8 cellular contexts compared by ENCODE assay signal in genomic region chr7:102425639-102426267, GRCh38. TPM values are rescaled to one million over a fixed set of nuclear protein-coding genes. Genes with fewer than 3 reads are reported as not detected.
DNase-seq lines count a peak whose midpoint lies in the region; ATAC-seq, FAIRE-seq and TF ChIP-seq lines count a peak whose summit lies in the region.

No MANE protein-coding gene starts in this region.

- no peaks in the 10 kb centered on the region for H3K79me2 ChIP-seq in H9 (ENCODE audit: insufficient read depth, low read length)
- H3K79me2 ChIP-seq in HepG2 (ENCODE audit: insufficient read depth, low read length), result no peaks in the 10 kb centered on the region

- peaks cover 4% of the 10 kb centered on the region for H3K27me3 Mint-ChIP-seq in H9 (ENCODE audit: low read depth)

- H3K9me3 Mint-ChIP-seq in H9, result no peaks in the 10 kb centered on the region

- peaks cover 17 to 50% (median 38%) of the 10 kb centered on the region in 3 experiments for H3K36me3 Mint-ChIP-seq in H9 (ENCODE audit: insufficient read depth in 1 of 3, low read depth in 3 of 3)

- CTCF ChIA-PET in HepG2 (lab: Yijun Ruan, JAX; ENCODE audit: low intra/inter-chr PET ratio, low total read pairs), result no interaction called here

- no peak overlapping the region for H3K56ac ChIP-seq in H9 (ENCODE audit: insufficient read length, low read depth, low read length)

- WGBS in H9 (ENCODE audit: extremely low coverage, insufficient read length, low lambda C conversion rate), result no CpG with 5 or more reads among the region's 25 CpGs
- WGBS in HepG2 (ENCODE audit: low lambda C conversion rate), result 95% methylated on average over 14 of the region's 25 CpGs

- no peak overlapping the region for H3K18ac ChIP-seq in H9 (ENCODE audit: insufficient read length, low read depth, low read length)

- H4K91ac ChIP-seq in H9 (ENCODE audit: insufficient read length, low read depth, low read length), result no peak overlapping the region

- no peaks in the 10 kb centered on the region for H3K4me1 ChIP-seq in H9 (ENCODE audit: insufficient read depth, low read length)
- H3K4me1 ChIP-seq in HepG2 (ENCODE audit: insufficient read depth, low read length), result no peaks in the 10 kb centered on the region
- no peaks in the 10 kb centered on the region for H3K4me1 ChIP-seq in foreskin keratinocyte

- H3K27ac ChIP-seq in H9 (ENCODE audit: insufficient read length, low read depth, low read length), result no peak overlapping the region
- H3K27ac ChIP-seq in HepG2 (ENCODE audit: extremely low read length, insufficient read depth, low read length), result no peak overlapping the region
- no peak overlapping the region for H3K27ac ChIP-seq in foreskin keratinocyte

- H3K4me2 ChIP-seq in H9 (ENCODE audit: insufficient read depth, insufficient read length, low read length), result no peak overlapping the region
- no peak overlapping the region for H3K4me2 ChIP-seq in HepG2 (ENCODE audit: low read depth, low read length)

- H3K9ac ChIP-seq in H9 (ENCODE audit: extremely low read depth, insufficient read length, low read length) (no peak overlapping the region), HepG2 (ENCODE audit: insufficient read depth, low read depth, low read length) (no peak overlapping the region)

- ATAC-seq in HepG2 (no peak), foreskin keratinocyte (no peak)

- no peak for TF ChIP-seq RAD21 in HepG2 (CRISPR knock-in tag; IDR thresholded peaks at IDR 0.05)

- H3K27me3 ChIP-seq in H9 (ENCODE audit: insufficient read depth, low read length) (no peaks in the 10 kb centered on the region), HepG2 (ENCODE audit: control insufficient read depth in 1 of 2, insufficient read depth in 2 of 2, low read length in 2 of 2) (no peaks in the 10 kb centered on the region), foreskin keratinocyte (no peaks in the 10 kb centered on the region)

- H3K79me1 ChIP-seq in H9 (ENCODE audit: insufficient read depth, low read depth, low read length, poor library complexity, severe bottlenecking), result no peaks in the 10 kb centered on the region

- H3K27ac Mint-ChIP-seq in H9, result no peak overlapping the region; a peak in 2 of 7 replicates

- TF ChIP-seq CTCF in GM12865 (IDR thresholded peaks at IDR 0.05; ENCODE audit: insufficient read depth, low read depth, low read length, missing control alignments), result no peak
- no peak for TF ChIP-seq CTCF in H9 (conservative IDR thresholded peaks at IDR 0.05)
- no peak for TF ChIP-seq CTCF in HepG2 (CRISPR knock-in tag; IDR thresholded peaks at IDR 0.05)
- TF ChIP-seq CTCF in foreskin keratinocyte (conservative IDR thresholded peaks at IDR 0.05), result no peak

- H4K8ac ChIP-seq in H9 (replicated peaks; ENCODE audit: insufficient read length, low read depth, low read length), result no peak overlapping the region

- POLR2A ChIA-PET in HepG2 (lab: Yijun Ruan, JAX), result no interaction called here

- H3K9me3 ChIP-seq in H9 (ENCODE audit: control insufficient read depth, low read depth, low read length) (no peaks in the 10 kb centered on the region), HepG2 (ENCODE audit: low read length) (no peaks in the 10 kb centered on the region)

- TF ChIP-seq POLR2A in HepG2 (IDR thresholded peaks at IDR 0.05; ENCODE audit: insufficient read depth in 1 of 2, low read depth in 2 of 2, low read length in 2 of 2), result no peak

- DNase-seq in GM12865 (ENCODE audit: low read depth), result peak; percentile 97
- peak; percentile 54 for DNase-seq in H9
- peak; percentile 82 for DNase-seq in NOMO-1 treated with DMSO at 0.1 percent for 48 hours (lab: John Stamatoyannopoulos, UW; ENCODE audit: unreplicated experiment)
- peak; percentile 94 for DNase-seq in activated effector memory CD4-positive, alpha-beta T cell treated with anti-CD3 and anti-CD28 coated beads, Interleukin-2, amount 50 U/mL, for 16 hours
- DNase-seq in HepG2 (ENCODE audit: low spot score), result no peak
- peak; percentile 74 to 76 for DNase-seq in stimulated activated CD8-positive, alpha-beta memory T cell treated with anti-CD3 and anti-CD28 coated beads, Interleukin-2, amount 100 ng/mL, for 48 hours (ENCODE audit: low read depth in 2 of 2)
- DNase-seq in A172 (ENCODE audit: low spot score), result no peak
- no peak for DNase-seq in foreskin keratinocyte

- no peak overlapping the region for H3T11ph ChIP-seq in H9 (ENCODE audit: low read length)

- H3K4ac ChIP-seq in H9 (ENCODE audit: low read depth, low read length), result no peak overlapping the region

- peak overlapping the region; percentile 65 for H3K4me3 ChIP-seq in GM12865 (ENCODE audit: low read depth, low read length)
- H3K4me3 ChIP-seq in HepG2 (replicated peaks in 1 of 3; ENCODE audit: insufficient read depth in 1 of 3, low read depth in 2 of 3, low read length in 3 of 3), result no peak overlapping the region

- no peak overlapping the region for H2BK20ac ChIP-seq in H9 (ENCODE audit: low read depth, low read length, poor library complexity, severe bottlenecking)

- TF ChIP-seq EP300 in HepG2 (IDR thresholded peaks at IDR 0.05; ENCODE audit: low read depth in 2 of 2, low read length in 2 of 2) (no peak), HepG2 (CRISPR knock-in tag; IDR thresholded peaks at IDR 0.05; ENCODE audit: borderline replicate concordance) (no peak)

- H2BK120ac ChIP-seq in H9 (ENCODE audit: low read depth, low read length, poor library complexity, severe bottlenecking), result no peak overlapping the region

- H3K36me3 ChIP-seq in HepG2 (replicated peaks in 1 of 2; ENCODE audit: control insufficient read depth in 1 of 2, insufficient read depth in 2 of 2, low read length in 2 of 2), result peaks cover 22 to 52% of the 10 kb centered on the region in 2 experiments; a peak in 4 of 5 replicates

- no peak overlapping the region for H4K5ac ChIP-seq in H9 (ENCODE audit: insufficient read length, low read depth, low read length)

- no peak overlapping the region for H2BK12ac ChIP-seq in H9 (ENCODE audit: insufficient read length, low read depth, low read length)

- intact Hi-C loops in HepG2 (cut with micrococcal nuclease; ENCODE audit: unreplicated experiment), result no loop called here

- no peak overlapping the region for H2AK5ac ChIP-seq in H9 (ENCODE audit: insufficient read length, low read length)

- peaks cover 12 to 17% of the 10 kb centered on the region in 2 experiments for H3K4me1 Mint-ChIP-seq in H9

- H2BK15ac ChIP-seq in H9 (ENCODE audit: low read depth, low read length), result no peak overlapping the region

- H3K14ac ChIP-seq in H9 (ENCODE audit: insufficient read depth, low read length), result no peak overlapping the region

- in situ Hi-C loops in HepG2 (cut with HindIII; ENCODE audit: extremely low pct_ligation_motif_present, low pct_unique_long_range_greater_than_20kb), result no loop called here

- TSS peak; percentile 51 for BruUV-seq in HepG2 (replicated peaks; lab: Mats Ljungman, UMichigan)

- H4K20me1 ChIP-seq in H9 (ENCODE audit: control insufficient read depth, insufficient read depth, insufficient read length) (no peaks in the 10 kb centered on the region), HepG2 (ENCODE audit: insufficient read depth, low read length) (no peaks in the 10 kb centered on the region)

- no peak for FAIRE-seq in HepG2 (lab: Jason Lieb, UNC)

- H3K23me2 ChIP-seq in H9 (ENCODE audit: insufficient read length, low read depth, low read length, poor library complexity, severe bottlenecking), result no peaks in the 10 kb centered on the region

- H3K4me3 Mint-ChIP-seq in H9, result no peak overlapping the region

- H2BK5ac ChIP-seq in H9 (ENCODE audit: insufficient read length, low read length), result no peak overlapping the region

- H3K23ac ChIP-seq in H9 (ENCODE audit: insufficient read length, low read depth, low read length), result no peak overlapping the region

- H2AFZ ChIP-seq in H9 (ENCODE audit: low read length) (no peak overlapping the region), HepG2 (ENCODE audit: low read length) (no peak overlapping the region)

RNA-seq across cellular contexts. Expression of gene ORAI2, which starts 7.6 kb away (rescaled TPM):
- total RNA-seq in H9 (2021) (26.6 and 26.7 TPM in 2 replicates), HepG2 (2016; rRNA removed; fragmentation: Illumina TruSeq; extraction: Trizol) (6.0 and 6.1 TPM in 2 replicates), foreskin keratinocyte (5.6 and 7.5 TPM in 2 replicates)
- 2.1 and 3.0 TPM in 2 replicates for total RNA-seq in HepG2 (2016; cell fraction: cytosol; rRNA removed; fragmentation: Illumina TruSeq; extraction: Trizol; ENCODE audit: low read depth)
- total RNA-seq in HepG2 (2016; cell fraction: insoluble cytoplasmic fraction; rRNA removed; fragmentation: Illumina TruSeq; extraction: Trizol), result 3.2 and 5.4 TPM in 2 replicates
- total RNA-seq in HepG2 (2016; cell fraction: membrane; rRNA removed; fragmentation: Illumina TruSeq; extraction: Trizol), result 6.5 and 8.2 TPM in 2 replicates
- 2.8 and 3.3 TPM in 2 replicates for total RNA-seq in HepG2 (2016; cell fraction: nucleus; rRNA removed; fragmentation: Illumina TruSeq; extraction: Trizol)
- polyA plus RNA-seq in HepG2 (2011; rRNA removed) (3.0 and 5.6 TPM in 2 replicates), foreskin keratinocyte (3.1 and 3.8 TPM in 2 replicates)
- polyA plus RNA-seq in HepG2 (2011; cell fraction: cytosol; rRNA removed), result 4.7 and 7.5 TPM in 2 replicates
- 4.1 and 5.2 TPM in 2 replicates for polyA plus RNA-seq in HepG2 (2011; cell fraction: nucleus; rRNA removed)
- 2.1 and 3.0 TPM in 2 replicates for polyA plus RNA-seq in HepG2 (2012)
- polyA plus RNA-seq in HepG2 (2016; cell fraction: cytosol; fragmentation: Illumina TruSeq; extraction: Trizol; ENCODE audit: low read depth), result 3.6 and 4.2 TPM in 2 replicates
- 4.2 and 4.4 TPM in 2 replicates for polyA plus RNA-seq in HepG2 (2016; cell fraction: insoluble cytoplasmic fraction; fragmentation: Illumina TruSeq; extraction: Trizol; ENCODE audit: low read depth)
- polyA plus RNA-seq in HepG2 (2016; cell fraction: membrane; fragmentation: Illumina TruSeq; extraction: Trizol; ENCODE audit: low read depth), result 7.2 and 7.3 TPM in 2 replicates
- polyA plus RNA-seq in HepG2 (2016; cell fraction: nucleus; fragmentation: Illumina TruSeq; extraction: Trizol; ENCODE audit: insufficient read depth, low read depth), result 3.2 and 3.6 TPM in 2 replicates
- 17.1 and 29.8 TPM in 2 replicates for polyA minus RNA-seq in HepG2 (2011; rRNA and poly(A)+ RNA removed; ENCODE audit: low replicate concordance)
- 3.8 and 4.9 TPM in 2 replicates for polyA minus RNA-seq in HepG2 (2011; cell fraction: cytosol; rRNA and poly(A)+ RNA removed)
- 1.7 and 3.0 TPM in 2 replicates for polyA minus RNA-seq in HepG2 (2011; cell fraction: nucleus; rRNA and poly(A)+ RNA removed)
- total RNA-seq in A172 (2014; rRNA removed; shearing (Covaris generic)), result 67.6 and 77.9 TPM in 2 replicates

RNA-seq across cellular contexts. Expression of gene PRKRIP1, which starts 29.6 kb away (rescaled TPM):
- total RNA-seq in H9 (2021) (36.0 and 38.8 TPM in 2 replicates), HepG2 (2016; rRNA removed; fragmentation: Illumina TruSeq; extraction: Trizol) (13.2 and 16.8 TPM in 2 replicates), foreskin keratinocyte (14.2 and 14.5 TPM in 2 replicates)
- 6.5 and 6.6 TPM in 2 replicates for total RNA-seq in HepG2 (2016; cell fraction: cytosol; rRNA removed; fragmentation: Illumina TruSeq; extraction: Trizol; ENCODE audit: low read depth)
- total RNA-seq in HepG2 (2016; cell fraction: insoluble cytoplasmic fraction; rRNA removed; fragmentation: Illumina TruSeq; extraction: Trizol), result 12.1 and 15.9 TPM in 2 replicates
- total RNA-seq in HepG2 (2016; cell fraction: membrane; rRNA removed; fragmentation: Illumina TruSeq; extraction: Trizol), result 7.9 and 8.7 TPM in 2 replicates
- 11.8 and 15.0 TPM in 2 replicates for total RNA-seq in HepG2 (2016; cell fraction: nucleus; rRNA removed; fragmentation: Illumina TruSeq; extraction: Trizol)
- polyA plus RNA-seq in HepG2 (2011; rRNA removed) (13.2 and 16.4 TPM in 2 replicates), foreskin keratinocyte (18.5 and 18.8 TPM in 2 replicates)
- polyA plus RNA-seq in HepG2 (2011; cell fraction: cytosol; rRNA removed), result 10.2 and 11.6 TPM in 2 replicates
- 65.4 and 70.0 TPM in 2 replicates for polyA plus RNA-seq in HepG2 (2011; cell fraction: nucleus; rRNA removed)
- 14.2 and 15.7 TPM in 2 replicates for polyA plus RNA-seq in HepG2 (2012)
- polyA plus RNA-seq in HepG2 (2016; cell fraction: cytosol; fragmentation: Illumina TruSeq; extraction: Trizol; ENCODE audit: low read depth), result 4.3 and 5.8 TPM in 2 replicates
- polyA plus RNA-seq in HepG2 (2016; cell fraction: insoluble cytoplasmic fraction; fragmentation: Illumina TruSeq; extraction: Trizol; ENCODE audit: low read depth), result 15.0 TPM in 2 replicates
- 6.4 and 7.8 TPM in 2 replicates for polyA plus RNA-seq in HepG2 (2016; cell fraction: membrane; fragmentation: Illumina TruSeq; extraction: Trizol; ENCODE audit: low read depth)
- polyA plus RNA-seq in HepG2 (2016; cell fraction: nucleus; fragmentation: Illumina TruSeq; extraction: Trizol; ENCODE audit: insufficient read depth, low read depth), result 40.8 and 41.7 TPM in 2 replicates
- 6.2 and 6.6 TPM in 2 replicates for polyA minus RNA-seq in HepG2 (2011; rRNA and poly(A)+ RNA removed; ENCODE audit: low replicate concordance)
- polyA minus RNA-seq in HepG2 (2011; cell fraction: cytosol; rRNA and poly(A)+ RNA removed), result 3.4 and 4.0 TPM in 2 replicates
- 14.5 and 17.1 TPM in 2 replicates for polyA minus RNA-seq in HepG2 (2011; cell fraction: nucleus; rRNA and poly(A)+ RNA removed)
- 27.1 and 33.5 TPM in 2 replicates for total RNA-seq in A172 (2014; rRNA removed; shearing (Covaris generic))

RNA-seq across cellular contexts. Expression of gene ALKBH4, which starts 38.9 kb away (rescaled TPM):
- 23.9 and 24.2 TPM in 2 replicates for total RNA-seq in H9 (2021)
- total RNA-seq in HepG2 (2016; rRNA removed; fragmentation: Illumina TruSeq; extraction: Trizol), result 8.7 and 8.8 TPM in 2 replicates
- 2.1 and 2.5 TPM in 2 replicates for total RNA-seq in HepG2 (2016; cell fraction: cytosol; rRNA removed; fragmentation: Illumina TruSeq; extraction: Trizol; ENCODE audit: low read depth)
- 6.9 and 9.3 TPM in 2 replicates for total RNA-seq in HepG2 (2016; cell fraction: insoluble cytoplasmic fraction; rRNA removed; fragmentation: Illumina TruSeq; extraction: Trizol)
- total RNA-seq in HepG2 (2016; cell fraction: membrane; rRNA removed; fragmentation: Illumina TruSeq; extraction: Trizol), result 6.9 and 7.4 TPM in 2 replicates
- 3.8 and 3.9 TPM in 2 replicates for total RNA-seq in HepG2 (2016; cell fraction: nucleus; rRNA removed; fragmentation: Illumina TruSeq; extraction: Trizol)
- 2.6 and 3.4 TPM in 2 replicates for polyA plus RNA-seq in HepG2 (2011; rRNA removed)
- polyA plus RNA-seq in HepG2 (2011; cell fraction: cytosol; rRNA removed), result 3.1 and 5.0 TPM in 2 replicates
- polyA plus RNA-seq in HepG2 (2011; cell fraction: nucleus; rRNA removed), result 3.8 and 3.9 TPM in 2 replicates
- polyA plus RNA-seq in HepG2 (2012), result 3.5 and 3.6 TPM in 2 replicates
- 2.2 and 2.6 TPM in 2 replicates for polyA plus RNA-seq in HepG2 (2016; cell fraction: cytosol; fragmentation: Illumina TruSeq; extraction: Trizol; ENCODE audit: low read depth)
- polyA plus RNA-seq in HepG2 (2016; cell fraction: insoluble cytoplasmic fraction; fragmentation: Illumina TruSeq; extraction: Trizol; ENCODE audit: low read depth), result 7.8 and 9.2 TPM in 2 replicates
- 4.0 and 4.1 TPM in 2 replicates for polyA plus RNA-seq in HepG2 (2016; cell fraction: membrane; fragmentation: Illumina TruSeq; extraction: Trizol; ENCODE audit: low read depth)
- 6.3 and 7.8 TPM in 2 replicates for polyA plus RNA-seq in HepG2 (2016; cell fraction: nucleus; fragmentation: Illumina TruSeq; extraction: Trizol; ENCODE audit: insufficient read depth, low read depth)
- polyA minus RNA-seq in HepG2 (2011; rRNA and poly(A)+ RNA removed; ENCODE audit: low replicate concordance), result 3.9 and 4.8 TPM in 2 replicates
- polyA minus RNA-seq in HepG2 (2011; cell fraction: cytosol; rRNA and poly(A)+ RNA removed), result 1.2 and 2.4 TPM in 2 replicates
- polyA minus RNA-seq in HepG2 (2011; cell fraction: nucleus; rRNA and poly(A)+ RNA removed), result 3.6 and 5.1 TPM in 2 replicates
- total RNA-seq in A172 (2014; rRNA removed; shearing (Covaris generic)), result 15.3 and 20.8 TPM in 2 replicates
- total RNA-seq in foreskin keratinocyte, result 9.6 and 9.9 TPM in 2 replicates
- polyA plus RNA-seq in foreskin keratinocyte, result 11.8 and 12.2 TPM in 2 replicates

RNA-seq across cellular contexts. Expression of gene LRWD1, which starts 39.0 kb away (rescaled TPM):
- 33.1 and 35.1 TPM in 2 replicates for total RNA-seq in H9 (2021)
- total RNA-seq in HepG2 (2016; rRNA removed; fragmentation: Illumina TruSeq; extraction: Trizol), result 14.5 and 16.3 TPM in 2 replicates
- 6.5 and 7.5 TPM in 2 replicates for total RNA-seq in HepG2 (2016; cell fraction: cytosol; rRNA removed; fragmentation: Illumina TruSeq; extraction: Trizol; ENCODE audit: low read depth)
- total RNA-seq in HepG2 (2016; cell fraction: insoluble cytoplasmic fraction; rRNA removed; fragmentation: Illumina TruSeq; extraction: Trizol), result 14.1 and 16.9 TPM in 2 replicates
- total RNA-seq in HepG2 (2016; cell fraction: membrane; rRNA removed; fragmentation: Illumina TruSeq; extraction: Trizol), result 9.7 and 10.1 TPM in 2 replicates
- total RNA-seq in HepG2 (2016; cell fraction: nucleus; rRNA removed; fragmentation: Illumina TruSeq; extraction: Trizol), result 10.3 and 12.9 TPM in 2 replicates
- polyA plus RNA-seq in HepG2 (2011; rRNA removed), result 8.5 and 12.7 TPM in 2 replicates
- 7.5 and 11.4 TPM in 2 replicates for polyA plus RNA-seq in HepG2 (2011; cell fraction: cytosol; rRNA removed)
- 30.8 and 31.0 TPM in 2 replicates for polyA plus RNA-seq in HepG2 (2011; cell fraction: nucleus; rRNA removed)
- polyA plus RNA-seq in HepG2 (2012), result 4.2 and 6.2 TPM in 2 replicates
- polyA plus RNA-seq in HepG2 (2016; cell fraction: cytosol; fragmentation: Illumina TruSeq; extraction: Trizol; ENCODE audit: low read depth), result 4.2 and 4.7 TPM in 2 replicates
- 13.6 and 16.5 TPM in 2 replicates for polyA plus RNA-seq in HepG2 (2016; cell fraction: insoluble cytoplasmic fraction; fragmentation: Illumina TruSeq; extraction: Trizol; ENCODE audit: low read depth)
- polyA plus RNA-seq in HepG2 (2016; cell fraction: membrane; fragmentation: Illumina TruSeq; extraction: Trizol; ENCODE audit: low read depth), result 5.9 TPM in 2 replicates
- polyA plus RNA-seq in HepG2 (2016; cell fraction: nucleus; fragmentation: Illumina TruSeq; extraction: Trizol; ENCODE audit: insufficient read depth, low read depth), result 19.3 and 20.0 TPM in 2 replicates
- polyA minus RNA-seq in HepG2 (2011; rRNA and poly(A)+ RNA removed; ENCODE audit: low replicate concordance), result 17.3 and 19.5 TPM in 2 replicates
- polyA minus RNA-seq in HepG2 (2011; cell fraction: cytosol; rRNA and poly(A)+ RNA removed), result 6.9 and 9.8 TPM in 2 replicates
- 4.5 and 6.4 TPM in 2 replicates for polyA minus RNA-seq in HepG2 (2011; cell fraction: nucleus; rRNA and poly(A)+ RNA removed)
- total RNA-seq in A172 (2014; rRNA removed; shearing (Covaris generic)), result 43.6 and 52.0 TPM in 2 replicates
- total RNA-seq in foreskin keratinocyte, result 23.3 and 25.0 TPM in 2 replicates
- 22.1 and 24.7 TPM in 2 replicates for polyA plus RNA-seq in foreskin keratinocyte

RNA-seq across cellular contexts. Expression of gene POLR2J, which starts 53.0 kb away (rescaled TPM):
- total RNA-seq in H9 (2021), result 52.2 and 58.5 TPM in 2 replicates
- 35.2 and 41.2 TPM in 2 replicates for total RNA-seq in HepG2 (2016; rRNA removed; fragmentation: Illumina TruSeq; extraction: Trizol)
- 119 and 146 TPM in 2 replicates for total RNA-seq in HepG2 (2016; cell fraction: cytosol; rRNA removed; fragmentation: Illumina TruSeq; extraction: Trizol; ENCODE audit: low read depth)
- 35.0 and 41.9 TPM in 2 replicates for total RNA-seq in HepG2 (2016; cell fraction: insoluble cytoplasmic fraction; rRNA removed; fragmentation: Illumina TruSeq; extraction: Trizol)
- total RNA-seq in HepG2 (2016; cell fraction: membrane; rRNA removed; fragmentation: Illumina TruSeq; extraction: Trizol), result 82.2 and 106 TPM in 2 replicates
- 40.9 and 44.1 TPM in 2 replicates for total RNA-seq in HepG2 (2016; cell fraction: nucleus; rRNA removed; fragmentation: Illumina TruSeq; extraction: Trizol)
- polyA plus RNA-seq in HepG2 (2011; rRNA removed), result 62.1 and 71.4 TPM in 2 replicates
- 81.1 and 104 TPM in 2 replicates for polyA plus RNA-seq in HepG2 (2011; cell fraction: cytosol; rRNA removed)
- polyA plus RNA-seq in HepG2 (2011; cell fraction: nucleus; rRNA removed), result 40.7 and 50.5 TPM in 2 replicates
- polyA plus RNA-seq in HepG2 (2012), result 30.4 and 45.2 TPM in 2 replicates
- 314 and 406 TPM in 2 replicates for polyA plus RNA-seq in HepG2 (2016; cell fraction: cytosol; fragmentation: Illumina TruSeq; extraction: Trizol; ENCODE audit: low read depth)
- 70.0 and 80.5 TPM in 2 replicates for polyA plus RNA-seq in HepG2 (2016; cell fraction: insoluble cytoplasmic fraction; fragmentation: Illumina TruSeq; extraction: Trizol; ENCODE audit: low read depth)
- 181 and 221 TPM in 2 replicates for polyA plus RNA-seq in HepG2 (2016; cell fraction: membrane; fragmentation: Illumina TruSeq; extraction: Trizol; ENCODE audit: low read depth)
- polyA plus RNA-seq in HepG2 (2016; cell fraction: nucleus; fragmentation: Illumina TruSeq; extraction: Trizol; ENCODE audit: insufficient read depth, low read depth), result 46.8 and 47.8 TPM in 2 replicates
- polyA minus RNA-seq in HepG2 (2011; rRNA and poly(A)+ RNA removed; ENCODE audit: low replicate concordance), result 35.3 and 37.3 TPM in 2 replicates
- 6.2 and 9.8 TPM in 2 replicates for polyA minus RNA-seq in HepG2 (2011; cell fraction: cytosol; rRNA and poly(A)+ RNA removed)
- 81.7 and 112 TPM in 2 replicates for polyA minus RNA-seq in HepG2 (2011; cell fraction: nucleus; rRNA and poly(A)+ RNA removed)
- total RNA-seq in A172 (2014; rRNA removed; shearing (Covaris generic)), result 45.6 and 52.1 TPM in 2 replicates
- 69.9 and 80.2 TPM in 2 replicates for total RNA-seq in foreskin keratinocyte
- polyA plus RNA-seq in foreskin keratinocyte, result 114 and 126 TPM in 2 replicates

Comparison
In these comparisons a context has a peak if more than half of its experiments do, and no peak if none do; other contexts are left out.
1. DNase-seq: peak in GM12865 (single experiment), H9 (single experiment), NOMO-1 treated with DMSO at 0.1 percent for 48 hours (single experiment), activated effector memory CD4-positive, alpha-beta T cell treated with anti-CD3 and anti-CD28 coated beads, Interleukin-2, amount 50 U/mL, for 16 hours (single experiment) and stimulated activated CD8-positive, alpha-beta memory T cell treated with anti-CD3 and anti-CD28 coated beads, Interleukin-2, amount 100 ng/mL, for 48 hours (2 of 2); none in HepG2 (single experiment), A172 (single experiment) and foreskin keratinocyte (0 of 2).